Comparison of ENCODE assay signal across 26 cellular contexts in the genomic region with DNA sequence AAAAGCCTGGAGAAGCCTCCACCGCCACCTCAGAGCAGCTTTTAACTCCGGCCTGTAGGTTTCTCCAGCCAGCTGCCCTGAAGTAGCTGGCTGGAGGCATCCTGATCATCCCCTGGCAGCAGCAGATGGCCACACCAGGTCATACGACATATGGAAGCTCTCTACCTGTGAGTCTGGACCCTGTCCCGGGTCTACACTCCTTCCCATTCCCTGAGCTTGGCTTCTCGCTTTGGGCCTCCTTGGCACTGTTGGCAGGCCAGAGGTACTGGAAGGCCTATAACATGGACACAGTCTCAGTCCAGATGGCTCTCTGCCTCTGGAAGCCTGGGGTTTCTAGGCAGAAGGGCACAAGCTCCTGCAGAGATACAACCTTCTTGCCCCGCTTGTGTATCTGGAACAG. TPM values are rescaled to one million over a fixed set of nuclear protein-coding genes. Genes with fewer than 3 reads are reported as not detected.
DNase-seq lines count a peak whose midpoint lies in the region; ATAC-seq and TF ChIP-seq lines count a peak whose summit lies in the region.
"Had no signal": no experiment of that assay in that cellular context is flagged by ENCODE, and none has a peak within 500 bp of the region (broad histone marks: within the 10 kb centered on the region; RNA-seq: fewer than 3 reads in every experiment).

No MANE protein-coding gene starts in this region.

- no peaks in the 10 kb centered on the region for H3K27me3 Mint-ChIP-seq in MCF 10A (ENCODE audit: insufficient read depth, unreplicated experiment)
- H3K27me3 Mint-ChIP-seq: activated naive CD8-positive, alpha-beta T cell; brain; CD4-positive, alpha-beta T cell; naive thymus-derived CD8-positive, alpha-beta T cell had no signal

- no peaks in the 10 kb centered on the region for H3K9me3 Mint-ChIP-seq in stimulated activated effector memory CD8-positive, alpha-beta T cell treated with anti-CD3 and anti-CD28 coated beads, Interleukin-12 subunit alpha, Interleukin-12 subunit beta, amount 100 ng/mL, for 72 hours
- H3K9me3 Mint-ChIP-seq in MCF 10A (ENCODE audit: unreplicated experiment), result no peaks in the 10 kb centered on the region
- H3K9me3 Mint-ChIP-seq: activated T-cell treated with anti-CD3 and anti-CD28 coated beads, Interleukin-2, amount 50 U/mL, for 72 hours; brain; CD4-positive, alpha-beta T cell; immature natural killer cell; naive thymus-derived CD8-positive, alpha-beta T cell; T-helper 2 cell treated with Interferon-gamma antibody and Interleukin-4, amounts not matched to agents 5 μg/mL and 100 μg/mL, for 36 hours had no signal

- H3K27ac ChIP-seq in RWPE2 (ENCODE audit: poor library complexity, severe bottlenecking), result no peak overlapping the region
- H3K27ac ChIP-seq in muscle layer of duodenum (ENCODE audit: low read length), result peak overlapping the region; percentile 7
- no peak overlapping the region for H3K27ac ChIP-seq in OCI-LY7 (ENCODE audit: low read depth, low read length, poor library complexity, severe bottlenecking)
- H3K27ac ChIP-seq: PC-9, SK-N-MC had no signal

- H2AFZ ChIP-seq in OCI-LY7 (ENCODE audit: low read length), result no peak overlapping the region
- H2AFZ ChIP-seq: PC-9 had no signal

- no peak overlapping the region for H3K4me2 ChIP-seq in OCI-LY7 (ENCODE audit: low read length)
- H3K4me2 ChIP-seq: PC-9 had no signal

- H3K9me3 ChIP-seq in RWPE2 (ENCODE audit: severe bottlenecking) (no peaks in the 10 kb centered on the region), muscle layer of duodenum (ENCODE audit: control insufficient read depth in 1 of 2, low read length in 2 of 2) (no peaks in the 10 kb centered on the region), OCI-LY7 (ENCODE audit: low read length) (no peaks in the 10 kb centered on the region)
- H3K9me3 ChIP-seq: tibial artery had no signal

- BruUV-seq in OCI-LY7 (replicated peaks; lab: Mats Ljungman, UMichigan) (no TSS peak), MCF 10A (replicated peaks; lab: Mats Ljungman, UMichigan) (no TSS peak)

- CTCF ChIA-PET in OCI-LY7 (lab: Charles Lee; ENCODE audit: unreplicated experiment), result no interaction called here
- CTCF ChIA-PET in MCF 10A (lab: Yijun Ruan, JAX), result interaction anchor here (1.0 to 1.3 kb wide), 2 partner anchors 16 to 17 kb away, joined by 3 to 6 read pairs; no protein-coding TSS in a partner anchor

- H3K36me3 ChIP-seq in RWPE2 (ENCODE audit: low read depth) (peaks cover 11% of the 10 kb centered on the region; the same call in 1 of the 2 replicates), muscle layer of duodenum (ENCODE audit: control insufficient read depth in 1 of 2, insufficient read depth in 2 of 2, low read length in 2 of 2) (peaks cover 14 to 49% of the 10 kb centered on the region in 2 donors), OCI-LY7 (ENCODE audit: insufficient read depth, low read length) (no peaks in the 10 kb centered on the region)

- H4K20me1 ChIP-seq in OCI-LY7 (ENCODE audit: insufficient read depth, low read length), result no peaks in the 10 kb centered on the region

- DNase-seq in RWPE2 (ENCODE audit: low spot score), result peak; percentile 23
- peak; percentile 78 for DNase-seq in cerebellum (ENCODE audit: low spot score)
- DNase-seq in stimulated activated effector memory CD8-positive, alpha-beta T cell treated with anti-CD3 and anti-CD28 coated beads, Interleukin-12 subunit alpha, Interleukin-12 subunit beta, amount 100 ng/mL, for 72 hours (ENCODE audit: low spot score in 2 of 2), result no peak
- no peak for DNase-seq in OCI-LY7 (ENCODE audit: low spot score)
- no peak for DNase-seq in inferior parietal cortex (ENCODE audit: extremely low spot score)
- DNase-seq in MCF 10A (ENCODE audit: unreplicated experiment), result no peak
- no peak for DNase-seq in medulla oblongata (ENCODE audit: extremely low spot score)
- DNase-seq: activated CD4-positive, CD25-positive, alpha-beta regulatory T cell; activated T-cell treated with anti-CD3 and anti-CD28 coated beads, Interleukin-2, amount 50 U/mL, for 72 hours; CD4-positive, alpha-beta T cell; DND-41; immature natural killer cell; mammary epithelial cell; MM.1S; naive thymus-derived CD8-positive, alpha-beta T cell; NCI-H146; NCI-H748 treated with DMSO at 0.1 percent for 48 hours; PC-9; tibial artery had no signal

- H3K79me2 ChIP-seq in OCI-LY7 (ENCODE audit: insufficient read depth, low read depth, low read length), result no peaks in the 10 kb centered on the region

- no peak overlapping the region for H3K4me3 Mint-ChIP-seq in stimulated activated effector memory CD8-positive, alpha-beta T cell treated with anti-CD3 and anti-CD28 coated beads, Interleukin-12 subunit alpha, Interleukin-12 subunit beta, amount 100 ng/mL, for 72 hours
- H3K4me3 Mint-ChIP-seq in MCF 10A (ENCODE audit: unreplicated experiment), result no peak overlapping the region
- H3K4me3 Mint-ChIP-seq: activated naive CD8-positive, alpha-beta T cell; activated T-cell treated with anti-CD3 and anti-CD28 coated beads, Interleukin-2, amount 50 U/mL, for 72 hours; brain; CD4-positive, alpha-beta T cell; immature natural killer cell; naive thymus-derived CD8-positive, alpha-beta T cell; T-helper 2 cell treated with Interferon-gamma antibody and Interleukin-4, amounts not matched to agents 5 μg/mL and 100 μg/mL, for 36 hours had no signal

- H3K27ac Mint-ChIP-seq in stimulated activated effector memory CD8-positive, alpha-beta T cell treated with anti-CD3 and anti-CD28 coated beads, Interleukin-12 subunit alpha, Interleukin-12 subunit beta, amount 100 ng/mL, for 72 hours, result peak overlapping the region; percentile 40
- H3K27ac Mint-ChIP-seq in MCF 10A (ENCODE audit: low read depth, unreplicated experiment), result no peak overlapping the region
- H3K27ac Mint-ChIP-seq: activated naive CD8-positive, alpha-beta T cell; activated T-cell treated with anti-CD3 and anti-CD28 coated beads, Interleukin-2, amount 50 U/mL, for 72 hours; CD4-positive, alpha-beta T cell; immature natural killer cell; T-helper 2 cell treated with Interferon-gamma antibody and Interleukin-4, amounts not matched to agents 5 μg/mL and 100 μg/mL, for 36 hours had no signal

- no peak for ATAC-seq in RWPE2 (ENCODE audit: low read depth)
- ATAC-seq in stimulated activated effector memory CD8-positive, alpha-beta T cell treated with anti-CD3 and anti-CD28 coated beads, Interleukin-12 subunit alpha, Interleukin-12 subunit beta, amount 100 ng/mL, for 72 hours, result no peak
- ATAC-seq: activated T-cell treated with anti-CD3 and anti-CD28 coated beads, Interleukin-2, amount 50 U/mL, for 72 hours; esophagus mucosa; HCT116; naive thymus-derived CD8-positive, alpha-beta T cell had no signal

- POLR2A ChIA-PET in OCI-LY7 (lab: Charles Lee) (interaction anchor here (0.6 kb wide), 1 partner anchor 20 kb away, joined by 4 read pairs; no protein-coding TSS in a partner anchor), MCF 10A (lab: Yijun Ruan, JAX) (no interaction called here)

- no peaks in the 10 kb centered on the region for H3K9me2 ChIP-seq in OCI-LY7 (ENCODE audit: insufficient read depth, low read length)

- peaks cover 5% of the 10 kb centered on the region for H3K4me1 Mint-ChIP-seq in stimulated activated effector memory CD8-positive, alpha-beta T cell treated with anti-CD3 and anti-CD28 coated beads, Interleukin-12 subunit alpha, Interleukin-12 subunit beta, amount 100 ng/mL, for 72 hours
- peaks cover 13% of the 10 kb centered on the region for H3K4me1 Mint-ChIP-seq in MCF 10A (ENCODE audit: insufficient read depth, unreplicated experiment)
- H3K4me1 Mint-ChIP-seq: immature natural killer cell had no signal

- H3K4me3 ChIP-seq in RWPE2 (ENCODE audit: severe bottlenecking) (no peak overlapping the region), muscle layer of duodenum (ENCODE audit: low read depth in 1 of 2, low read length in 2 of 2) (no peak overlapping the region), OCI-LY7 (ENCODE audit: low read depth, low read length, poor library complexity, severe bottlenecking) (no peak overlapping the region)
- H3K4me3 ChIP-seq: PC-9, SK-N-MC, tibial artery had no signal

- peaks cover 26% of the 10 kb centered on the region for H3K36me3 Mint-ChIP-seq in stimulated activated effector memory CD8-positive, alpha-beta T cell treated with anti-CD3 and anti-CD28 coated beads, Interleukin-12 subunit alpha, Interleukin-12 subunit beta, amount 100 ng/mL, for 72 hours
- peaks cover 13% of the 10 kb centered on the region for H3K36me3 Mint-ChIP-seq in MCF 10A (ENCODE audit: insufficient read depth, unreplicated experiment)

- no peaks in the 10 kb centered on the region for H3K27me3 ChIP-seq in RWPE2 (ENCODE audit: insufficient read depth, poor library complexity, severe bottlenecking)
- no peaks in the 10 kb centered on the region for H3K27me3 ChIP-seq in muscle layer of duodenum (ENCODE audit: low read depth, low read length)
- H3K27me3 ChIP-seq: tibial artery had no signal

- no peak for TF ChIP-seq CTCF in RWPE2 (IDR thresholded peaks at IDR 0.05; ENCODE audit: poor library complexity, severe bottlenecking)
- TF ChIP-seq CTCF in OCI-LY7 (conservative IDR thresholded peaks at IDR 0.05; ENCODE audit: low read length), result no peak
- TF ChIP-seq CTCF in MCF 10A (IDR thresholded peaks at IDR 0.05; ENCODE audit: unreplicated experiment), result no peak

- intact Hi-C loops in OCI-LY7 (cut with micrococcal nuclease; ENCODE audit: unreplicated experiment), result no loop called here
- intact Hi-C loops in MCF 10A (cut with micrococcal nuclease), result no loop called here

- H3K4me1 ChIP-seq in RWPE2 (ENCODE audit: insufficient read depth, poor library complexity, severe bottlenecking), result peaks cover 21% of the 10 kb centered on the region
- H3K4me1 ChIP-seq in muscle layer of duodenum (ENCODE audit: control insufficient read depth in 1 of 2, insufficient read depth in 2 of 2, low read length in 2 of 2), result peaks cover 9 to 14% of the 10 kb centered on the region in 2 donors
- H3K4me1 ChIP-seq in OCI-LY7 (ENCODE audit: insufficient read depth, low read length, poor library complexity, severe bottlenecking), result no peaks in the 10 kb centered on the region

RNA-seq across cellular contexts. Expression of a gene that starts 43.5 kb away (rescaled TPM):
- total RNA-seq in cerebellum, result 50.3 TPM
- total RNA-seq in OCI-LY7 (2014; rRNA removed; shearing (Covaris generic)), result 54.2 and 67.3 TPM in 2 replicates
- total RNA-seq in OCI-LY7 (2022), result 73.1 and 92.1 TPM in 2 replicates
- total RNA-seq in MCF 10A (2022), result 73.5 and 78.1 TPM in 2 replicates

Comparison
In these comparisons a context has a peak if more than half of its experiments do, and no peak if none do; other contexts are left out.
1. DNase-seq: peak in RWPE2 (single experiment) and cerebellum (single experiment); none in stimulated activated effector memory CD8-positive, alpha-beta T cell treated with anti-CD3 and anti-CD28 coated beads, Interleukin-12 subunit alpha, Interleukin-12 subunit beta, amount 100 ng/mL, for 72 hours (0 of 2), OCI-LY7 (single experiment), inferior parietal cortex (single experiment), MCF 10A (single experiment) and medulla oblongata (single experiment).